In genomic region chr3:101810023-101810415, GRCh38 we compare ENCODE assay signal across 21 cellular contexts. TPM values are rescaled to one million over a fixed set of nuclear protein-coding genes. Genes with fewer than 3 reads are reported as not detected.
A peak's percentile ranks its signal among the peaks of the same experiment; 100 is the strongest.
DNase-seq lines count a peak whose midpoint lies in the region; ATAC-seq, FAIRE-seq and TF ChIP-seq lines count a peak whose summit lies in the region.
"Had no signal": no experiment of that assay in that cellular context is flagged by ENCODE, and none has a peak within 500 bp of the region (broad histone marks: within the 10 kb centered on the region; RNA-seq: fewer than 3 reads in every experiment).

No MANE protein-coding gene starts in this region.

- POLR2A ChIA-PET in A549 (lab: Yijun Ruan, JAX) (interaction anchor here (1.6 kb wide), 1 partner anchor 40 kb away, joined by 4 read pairs; no protein-coding TSS in a partner anchor), T-cell (lab: Charles Lee) (interaction anchor here in 1 of 2 donors (0.9 to 1.0 kb wide), 2 partner anchors 19 to 732 kb away, joined by 3 to 5 read pairs; no protein-coding TSS in a partner anchor)

- peaks cover 19% of the 10 kb centered on the region for H3K36me3 Mint-ChIP-seq in CD4-positive, CD25-positive, alpha-beta regulatory T cell
- peaks cover 15% of the 10 kb centered on the region for H3K36me3 Mint-ChIP-seq in T-cell

- H3K27ac ChIP-seq in A549 (peak overlapping the region in 1 of 2 experiments; percentile 6; a peak in 1 of 6 replicates), mesodermal cell (ENCODE audit: low read depth, low read length, severe bottlenecking) (peak overlapping the region; percentile 70), stomach (no peak overlapping the region)
- H3K27ac ChIP-seq in CD4-positive, CD25-positive, alpha-beta regulatory T cell (ENCODE audit: insufficient read depth, low read length, poor library complexity, severe bottlenecking) = no peak overlapping the region
- H3K27ac ChIP-seq: ovary, PC-9 had no signal

- no peak overlapping the region for H3K4me3 ChIP-seq in A549
- no peak overlapping the region for H3K4me3 ChIP-seq in CD4-positive, CD25-positive, alpha-beta regulatory T cell (ENCODE audit: low read depth, low read length)
- no peak overlapping the region for H3K4me3 ChIP-seq in mesodermal cell (ENCODE audit: extremely low read depth, insufficient read depth, low read length, poor library complexity, severe bottlenecking)
- no peak overlapping the region for H3K4me3 ChIP-seq in stomach
- H3K4me3 ChIP-seq: gastrocnemius medialis, K562, ovary, PC-9, transverse colon had no signal

- CTCF ChIA-PET in A549 (lab: Yijun Ruan, JAX) (interaction anchor here (0.6 to 13.6 kb wide), 10 partner anchors 8 to 1147 kb away, joined by 3 to 186 read pairs (median 3); no protein-coding TSS in a partner anchor), T-cell (lab: Charles Lee) (interaction anchor here (0.8 to 6.8 kb wide), 10 partner anchors 17 to 726 kb away, joined by 3 to 112 read pairs (median 6); partner anchors contain the start of gene NFKBIZ (in 1 of the 2))

- DNase-seq in A549 (ENCODE audit: low read depth in 1 of 2, low spot score in 1 of 2) = no peak
- no peak for DNase-seq in CD4-positive, CD25-positive, alpha-beta regulatory T cell
- no peak for DNase-seq in T-cell
- no peak for DNase-seq in stomach
- no peak for DNase-seq in SHP77 treated with DMSO at 0.1 percent for 48 hours (lab: John Stamatoyannopoulos, UW)
- DNase-seq: activated CD4-positive, alpha-beta T cell treated with anti-CD3 and anti-CD28 coated beads, Interleukin-2, amount 50 U/mL, for 1 hour; activated effector memory CD4-positive, alpha-beta T cell treated with Interleukin-2 at 50 U/mL for 16 hours; COR-L47; effector CD8-positive, alpha-beta T cell; gastrocnemius medialis; NCI-H146; NCI-H510A; ovary; PC-9; T-helper 9 cell; transverse colon had no signal

- H3K4me1 Mint-ChIP-seq in CD4-positive, CD25-positive, alpha-beta regulatory T cell = peaks cover 25 to 56% (median 48%) of the 10 kb centered on the region in 4 donors
- peaks cover 45 to 50% (median 45%) of the 10 kb centered on the region in 3 donors for H3K4me1 Mint-ChIP-seq in T-cell

- FAIRE-seq in A549 (lab: Jason Lieb, UNC) = no peak
- FAIRE-seq: H1 had no signal

- no peaks in the 10 kb centered on the region for H3K27me3 ChIP-seq in CD4-positive, CD25-positive, alpha-beta regulatory T cell (ENCODE audit: control insufficient read depth, insufficient read depth, low read length)
- no peaks in the 10 kb centered on the region for H3K27me3 ChIP-seq in stomach
- H3K27me3 ChIP-seq: gastrocnemius medialis, ovary, transverse colon had no signal

- peaks cover 29% of the 10 kb centered on the region for H3K4me1 ChIP-seq in A549
- H3K4me1 ChIP-seq in CD4-positive, CD25-positive, alpha-beta regulatory T cell (ENCODE audit: control insufficient read depth, insufficient read depth, low read length, poor library complexity, severe bottlenecking) = peaks cover 21% of the 10 kb centered on the region
- H3K4me1 ChIP-seq in mesodermal cell (ENCODE audit: control insufficient read depth, insufficient read depth, low read length, poor library complexity, severe bottlenecking) = peaks cover 6% of the 10 kb centered on the region
- H3K4me1 ChIP-seq in stomach = peaks cover 0 to 35% (median 19%) of the 10 kb centered on the region in 4 donors

- H3K27ac Mint-ChIP-seq in CD4-positive, CD25-positive, alpha-beta regulatory T cell = peak overlapping the region; percentile 27 to 54 (median 39)
- peak overlapping the region; percentile 74 to 84 for H3K27ac Mint-ChIP-seq in T-cell
- H3K27ac Mint-ChIP-seq: brain had no signal

- H3K4me2 ChIP-seq in A549 = peak overlapping the region; percentile 29; the same call in 1 of the 3 replicates

- no peak for ATAC-seq in A549
- ATAC-seq in CD4-positive, CD25-positive, alpha-beta regulatory T cell (ENCODE audit: low read depth in 2 of 2) = no peak
- ATAC-seq in T-cell (replicated peaks in 1 of 4) = peak in 1 of 4 experiments; percentile 20
- ATAC-seq in GM21737 (IDR thresholded peaks at IDR 0.05; ENCODE audit: unreplicated experiment) = no peak
- ATAC-seq: gastrocnemius medialis, K562 had no signal

- H3K27me3 Mint-ChIP-seq in CD4-positive, CD25-positive, alpha-beta regulatory T cell = no peaks in the 10 kb centered on the region
- H3K27me3 Mint-ChIP-seq in T-cell = no peaks in the 10 kb centered on the region
- H3K27me3 Mint-ChIP-seq: brain had no signal

- TF ChIP-seq EP300 in A549 (IDR thresholded peaks at IDR 0.05) = no peak
- no peak for TF ChIP-seq EP300 in stomach (IDR thresholded peaks at IDR 0.05)

- H3K36me3 ChIP-seq in CD4-positive, CD25-positive, alpha-beta regulatory T cell (ENCODE audit: control insufficient read depth, insufficient read depth, low read length) = peaks cover 21% of the 10 kb centered on the region
- H3K36me3 ChIP-seq in mesodermal cell (ENCODE audit: control insufficient read depth, insufficient read depth, low read length) (no peaks in the 10 kb centered on the region), stomach (peaks cover 0 to 5% (median 3%) of the 10 kb centered on the region in 4 donors)
- H3K36me3 ChIP-seq: gastrocnemius medialis, ovary, transverse colon had no signal

- H3K4me3 Mint-ChIP-seq in CD4-positive, CD25-positive, alpha-beta regulatory T cell = peak overlapping the region in 1 of 4 donors; percentile 35
- H3K4me3 Mint-ChIP-seq in T-cell = no peak overlapping the region
- H3K4me3 Mint-ChIP-seq: brain had no signal

- no peak for TF ChIP-seq RAD21 in A549 (conservative IDR thresholded peaks at IDR 0.05 in 1 of 2, IDR thresholded peaks at IDR 0.05 in 1 of 2)

- no peaks in the 10 kb centered on the region for H3K9me3 ChIP-seq in A549
- no peaks in the 10 kb centered on the region for H3K9me3 ChIP-seq in CD4-positive, CD25-positive, alpha-beta regulatory T cell (ENCODE audit: control insufficient read depth in 2 of 2, low read length in 2 of 2)
- H3K9me3 ChIP-seq in mesodermal cell (ENCODE audit: control insufficient read depth, low read length) = peaks cover 5% of the 10 kb centered on the region
- H3K9me3 ChIP-seq in stomach = no peaks in the 10 kb centered on the region
- H3K9me3 ChIP-seq: gastrocnemius medialis, ovary, transverse colon had no signal

- TF ChIP-seq CTCF in A549 (IDR thresholded peaks at IDR 0.05) (no peak), stomach (IDR thresholded peaks at IDR 0.05) (no peak)

- intact Hi-C loops in stomach (cut with DNase I; ENCODE audit: low total_unique reads) = loop anchor here (5.0 kb wide), 1 partner anchor 417 kb away; no protein-coding TSS in a partner anchor

- no peak for TF ChIP-seq POLR2A in A549 (IDR thresholded peaks at IDR 0.05; ENCODE audit: low read length)
- TF ChIP-seq POLR2A in stomach (IDR thresholded peaks at IDR 0.05) = no peak

- no peaks in the 10 kb centered on the region for H3K9me3 Mint-ChIP-seq in CD4-positive, CD25-positive, alpha-beta regulatory T cell
- no peaks in the 10 kb centered on the region for H3K9me3 Mint-ChIP-seq in T-cell
- H3K9me3 Mint-ChIP-seq: brain had no signal

TF ChIP-seq in A549, 52 proteins besides CTCF, POLR2A, EP300 and RAD21 (continues in another document):
- TF ChIP-seq HEYL (CRISPR knock-in tag; IDR thresholded peaks at IDR 0.05) = no peak
- TF ChIP-seq KDM1A (IDR thresholded peaks at IDR 0.05; ENCODE audit: low read depth) = no peak
- TF ChIP-seq MAZ (IDR thresholded peaks at IDR 0.05; ENCODE audit: borderline replicate concordance, low read depth, low read length) = no peak
- no peak for TF ChIP-seq EHMT2 (IDR thresholded peaks at IDR 0.05; ENCODE audit: low read depth)
- no peak for TF ChIP-seq CHD4 (IDR thresholded peaks at IDR 0.05; ENCODE audit: borderline replicate concordance)
- no peak for TF ChIP-seq HOXB13 (CRISPR knock-in tag; IDR thresholded peaks at IDR 0.05; ENCODE audit: low read depth)
- no peak for TF ChIP-seq MAFK (IDR thresholded peaks at IDR 0.05; ENCODE audit: partially characterized antibody)
- no peak for TF ChIP-seq RARB (CRISPR knock-in tag; IDR thresholded peaks at IDR 0.05)
- TF ChIP-seq, protein P1, sequence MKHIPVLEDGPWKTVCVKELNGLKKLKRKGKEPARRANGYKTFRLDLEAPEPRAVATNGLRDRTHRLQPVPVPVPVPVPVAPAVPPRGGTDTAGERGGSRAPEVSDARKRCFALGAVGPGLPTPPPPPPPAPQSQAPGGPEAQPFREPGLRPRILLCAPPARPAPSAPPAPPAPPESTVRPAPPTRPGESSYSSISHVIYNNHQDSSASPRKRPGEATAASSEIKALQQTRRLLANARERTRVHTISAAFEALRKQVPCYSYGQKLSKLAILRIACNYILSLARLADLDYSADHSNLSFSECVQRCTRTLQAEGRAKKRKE (CRISPR knock-in tag; IDR thresholded peaks at IDR 0.05; ENCODE audit: low read depth) = no peak
- TF ChIP-seq CHD2 (IDR thresholded peaks at IDR 0.05; ENCODE audit: low read length, partially characterized antibody) = no peak
- no peak for TF ChIP-seq RFX5 (IDR thresholded peaks at IDR 0.05)
- no peak for TF ChIP-seq RCOR1 (IDR thresholded peaks at IDR 0.05; ENCODE audit: low read depth, low read length)

RNA-seq across cellular contexts. Expression of gene NXPE3, which starts 31.0 kb away (rescaled TPM):
- 49.5 and 52.5 TPM in 2 replicates for polyA plus RNA-seq in A549 (2011; rRNA removed)
- 24.7 and 30.8 TPM in 2 replicates for polyA plus RNA-seq in A549 (2012; cell fraction: cytosol; rRNA removed)
- 20.0 and 21.6 TPM in 2 replicates for polyA plus RNA-seq in A549 (2012; cell fraction: nucleus; rRNA removed)
- 43.4 to 48.6 TPM (median 44.1 TPM) in 3 replicates for polyA plus RNA-seq in A549 (2017; fragmentation: RNase III; extraction: RNeasy Plus Mini Kit Qiagen cat#74134 plus additional on column Dnase treatment)
- polyA minus RNA-seq in A549 (2011; rRNA and poly(A)+ RNA removed) = 61.8 and 64.9 TPM in 2 replicates
- total RNA-seq in CD4-positive, CD25-positive, alpha-beta regulatory T cell = 37.9 TPM
- polyA plus RNA-seq in CD4-positive, CD25-positive, alpha-beta regulatory T cell = 10 to 100 TPM; 38.3 to 43.2 (median 42.4) TPM
- total RNA-seq in T-cell = 10 to 100 TPM; 38.0 to 44.8 (median 41.3) TPM
- 14.9 TPM for polyA plus RNA-seq in mesodermal cell (2013, experiment 1 of 2)
- polyA plus RNA-seq in mesodermal cell (2013, experiment 2 of 2) = 13.4 TPM
- total RNA-seq in stomach = 10 to 100 TPM in 3 of 5 donors, 1 to 10 TPM in 1, under 1 TPM in 1; 0.58 to 43.2 (median 10.1) TPM
- 1 to 10 TPM; 2.2 to 3.7 (median 3.1) TPM for polyA plus RNA-seq in stomach

RNA-seq across cellular contexts. Expression of gene NFKBIZ, which starts 39.3 kb away (rescaled TPM):
- 32.9 and 36.1 TPM in 2 replicates for polyA plus RNA-seq in A549 (2011; rRNA removed)
- 10.4 and 12.9 TPM in 2 replicates for polyA plus RNA-seq in A549 (2012; cell fraction: cytosol; rRNA removed)
- polyA plus RNA-seq in A549 (2012; cell fraction: nucleus; rRNA removed) = 63.5 and 66.0 TPM in 2 replicates
- 14.4 to 19.8 TPM (median 16.6 TPM) in 3 replicates for polyA plus RNA-seq in A549 (2017; fragmentation: RNase III; extraction: RNeasy Plus Mini Kit Qiagen cat#74134 plus additional on column Dnase treatment)
- 108 and 121 TPM in 2 replicates for polyA minus RNA-seq in A549 (2011; rRNA and poly(A)+ RNA removed)
- total RNA-seq in CD4-positive, CD25-positive, alpha-beta regulatory T cell = 637 TPM
- polyA plus RNA-seq in CD4-positive, CD25-positive, alpha-beta regulatory T cell = 10 to 100 TPM; 15.2 to 28.2 (median 21.6) TPM
- total RNA-seq in T-cell = 100 to 1,000 TPM; 130 to 720 (median 132) TPM
- 14.9 TPM for polyA plus RNA-seq in mesodermal cell (2013, experiment 1 of 2)
- 13.8 TPM for polyA plus RNA-seq in mesodermal cell (2013, experiment 2 of 2)
- total RNA-seq in stomach = 100 to 1,000 TPM in 2 of 5 donors, 10 to 100 TPM in 3; 37.1 to 199 (median 84.0) TPM
- 10 to 100 TPM; 11.5 to 21.1 (median 14.4) TPM for polyA plus RNA-seq in stomach
